In the genomic region with DNA sequence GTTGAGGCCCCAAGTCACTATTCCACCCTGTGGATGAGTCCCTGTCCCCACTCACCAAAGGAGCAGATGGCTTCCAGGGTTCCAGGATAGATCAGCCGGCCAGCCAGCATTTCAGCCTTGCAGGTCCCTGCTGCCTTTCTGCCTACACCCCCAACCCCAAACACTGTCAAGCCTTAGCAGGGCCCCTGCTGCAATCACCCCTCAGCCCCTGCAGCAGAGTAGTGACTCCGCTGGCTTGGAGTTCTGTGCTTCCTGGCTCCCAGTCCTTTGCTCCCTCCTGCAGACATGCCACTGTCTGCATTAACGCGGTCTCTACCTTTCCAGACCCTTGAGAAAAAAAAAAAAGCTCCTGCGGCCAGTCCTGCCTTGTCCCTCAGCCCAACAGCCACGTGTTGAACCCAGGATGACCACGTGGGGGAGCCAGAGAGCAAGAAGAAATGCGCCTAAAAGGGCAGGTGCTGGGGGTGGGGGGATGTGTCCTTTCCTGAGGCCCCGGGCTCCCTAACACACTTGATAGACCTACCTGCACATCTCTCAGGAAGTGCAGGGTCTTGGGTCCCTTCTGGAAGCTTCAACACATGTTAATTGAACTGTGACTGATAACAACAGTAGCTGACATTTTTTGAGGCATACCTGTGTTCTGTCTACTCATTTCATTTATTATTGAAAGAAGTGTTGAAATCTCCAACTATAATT, we compare ENCODE assay signal across 1 cellular context.
TF ChIP-seq lines count a peak whose summit lies in the region.

No MANE protein-coding gene starts in this region.

TF ChIP-seq in GM12878, 131 proteins besides CTCF, POLR2A, EP300 and RAD21 (continued from another document and continues in another):
- TF ChIP-seq, protein P1, sequence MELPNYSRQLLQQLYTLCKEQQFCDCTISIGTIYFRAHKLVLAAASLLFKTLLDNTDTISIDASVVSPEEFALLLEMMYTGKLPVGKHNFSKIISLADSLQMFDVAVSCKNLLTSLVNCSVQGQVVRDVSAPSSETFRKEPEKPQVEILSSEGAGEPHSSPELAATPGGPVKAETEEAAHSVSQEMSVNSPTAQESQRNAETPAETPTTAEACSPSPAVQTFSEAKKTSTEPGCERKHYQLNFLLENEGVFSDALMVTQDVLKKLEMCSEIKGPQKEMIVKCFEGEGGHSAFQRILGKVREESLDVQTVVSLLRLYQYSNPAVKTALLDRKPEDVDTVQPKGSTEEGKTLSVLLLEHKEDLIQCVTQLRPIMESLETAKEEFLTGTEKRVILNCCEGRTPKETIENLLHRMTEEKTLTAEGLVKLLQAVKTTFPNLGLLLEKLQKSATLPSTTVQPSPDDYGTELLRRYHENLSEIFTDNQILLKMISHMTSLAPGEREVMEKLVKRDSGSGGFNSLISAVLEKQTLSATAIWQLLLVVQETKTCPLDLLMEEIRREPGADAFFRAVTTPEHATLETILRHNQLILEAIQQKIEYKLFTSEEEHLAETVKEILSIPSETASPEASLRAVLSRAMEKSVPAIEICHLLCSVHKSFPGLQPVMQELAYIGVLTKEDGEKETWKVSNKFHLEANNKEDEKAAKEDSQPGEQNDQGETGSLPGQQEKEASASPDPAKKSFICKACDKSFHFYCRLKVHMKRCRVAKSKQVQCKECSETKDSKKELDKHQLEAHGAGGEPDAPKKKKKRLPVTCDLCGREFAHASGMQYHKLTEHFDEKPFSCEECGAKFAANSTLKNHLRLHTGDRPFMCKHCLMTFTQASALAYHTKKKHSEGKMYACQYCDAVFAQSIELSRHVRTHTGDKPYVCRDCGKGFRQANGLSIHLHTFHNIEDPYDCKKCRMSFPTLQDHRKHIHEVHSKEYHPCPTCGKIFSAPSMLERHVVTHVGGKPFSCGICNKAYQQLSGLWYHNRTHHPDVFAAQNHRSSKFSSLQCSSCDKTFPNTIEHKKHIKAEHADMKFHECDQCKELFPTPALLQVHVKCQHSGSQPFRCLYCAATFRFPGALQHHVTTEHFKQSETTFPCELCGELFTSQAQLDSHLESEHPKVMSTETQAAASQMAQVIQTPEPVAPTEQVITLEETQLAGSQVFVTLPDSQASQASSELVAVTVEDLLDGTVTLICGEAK (IDR thresholded peaks at IDR 0.05; ENCODE audit: borderline replicate concordance): no peak
- TF ChIP-seq SIX5 (IDR thresholded peaks at IDR 0.05; ENCODE audit: low read depth, low read length, severe bottlenecking): no peak
- TF ChIP-seq RB1 (IDR thresholded peaks at IDR 0.05; ENCODE audit: borderline replicate concordance): peak; percentile 59; the same call in 1 of the 2 replicates
- TF ChIP-seq NBN (IDR thresholded peaks at IDR 0.05): no peak
- TF ChIP-seq, protein P2, sequence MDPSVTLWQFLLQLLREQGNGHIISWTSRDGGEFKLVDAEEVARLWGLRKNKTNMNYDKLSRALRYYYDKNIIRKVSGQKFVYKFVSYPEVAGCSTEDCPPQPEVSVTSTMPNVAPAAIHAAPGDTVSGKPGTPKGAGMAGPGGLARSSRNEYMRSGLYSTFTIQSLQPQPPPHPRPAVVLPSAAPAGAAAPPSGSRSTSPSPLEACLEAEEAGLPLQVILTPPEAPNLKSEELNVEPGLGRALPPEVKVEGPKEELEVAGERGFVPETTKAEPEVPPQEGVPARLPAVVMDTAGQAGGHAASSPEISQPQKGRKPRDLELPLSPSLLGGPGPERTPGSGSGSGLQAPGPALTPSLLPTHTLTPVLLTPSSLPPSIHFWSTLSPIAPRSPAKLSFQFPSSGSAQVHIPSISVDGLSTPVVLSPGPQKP (IDR thresholded peaks at IDR 0.05; ENCODE audit: low read depth, low read length): no peak
- no peak; the same call in 1 of the 2 replicates for TF ChIP-seq IRF4 (IDR thresholded peaks at IDR 0.05; ENCODE audit: low read depth, low read length)
- TF ChIP-seq ZZZ3 (IDR thresholded peaks at IDR 0.05; ENCODE audit: control insufficient read depth, insufficient read length, low read depth): no peak
- TF ChIP-seq SKIL (IDR thresholded peaks at IDR 0.05; ENCODE audit: low read depth, poor library complexity, severe bottlenecking): no peak
- TF ChIP-seq POLR2AphosphoS2 (IDR thresholded peaks at IDR 0.05; ENCODE audit: low read depth, low read length): no peak
- TF ChIP-seq BCL11A (IDR thresholded peaks at IDR 0.05; ENCODE audit: low read depth, low read length): no peak
- TF ChIP-seq STAT1 (conservative IDR thresholded peaks at IDR 0.05): no peak
- TF ChIP-seq TCF12 (IDR thresholded peaks at IDR 0.05; ENCODE audit: low read depth, low read length): peak; percentile 72; the same call in 1 of the 2 replicates
- no peak for TF ChIP-seq GATAD2B (conservative IDR thresholded peaks at IDR 0.05; ENCODE audit: low read depth)
- no peak; the same call in 1 of the 2 replicates for TF ChIP-seq USF2 (IDR thresholded peaks at IDR 0.05; ENCODE audit: borderline replicate concordance, low read depth, low read length)
- no peak for TF ChIP-seq MEF2A (IDR thresholded peaks at IDR 0.05; ENCODE audit: insufficient read depth, low read depth, low read length)
- TF ChIP-seq, protein P3, sequence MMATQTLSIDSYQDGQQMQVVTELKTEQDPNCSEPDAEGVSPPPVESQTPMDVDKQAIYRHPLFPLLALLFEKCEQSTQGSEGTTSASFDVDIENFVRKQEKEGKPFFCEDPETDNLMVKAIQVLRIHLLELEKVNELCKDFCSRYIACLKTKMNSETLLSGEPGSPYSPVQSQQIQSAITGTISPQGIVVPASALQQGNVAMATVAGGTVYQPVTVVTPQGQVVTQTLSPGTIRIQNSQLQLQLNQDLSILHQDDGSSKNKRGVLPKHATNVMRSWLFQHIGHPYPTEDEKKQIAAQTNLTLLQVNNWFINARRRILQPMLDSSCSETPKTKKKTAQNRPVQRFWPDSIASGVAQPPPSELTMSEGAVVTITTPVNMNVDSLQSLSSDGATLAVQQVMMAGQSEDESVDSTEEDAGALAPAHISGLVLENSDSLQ (IDR thresholded peaks at IDR 0.05): no peak
- TF ChIP-seq NR2C2 (IDR thresholded peaks at IDR 0.05; ENCODE audit: borderline replicate concordance, control insufficient read depth, insufficient read length, low read depth): no peak
- no peak for TF ChIP-seq MYC (IDR thresholded peaks at IDR 0.05; ENCODE audit: insufficient read depth, insufficient read length, insufficient replicate concordance, low read length, severe bottlenecking)
- TF ChIP-seq CHD1 (IDR thresholded peaks at IDR 0.05; ENCODE audit: low read depth, low read length): no peak
- no peak for TF ChIP-seq EED (IDR thresholded peaks at IDR 0.05; ENCODE audit: low read depth)
- TF ChIP-seq HDGF (IDR thresholded peaks at IDR 0.05): 0 out of 2 replicates have a peak, but pooled peaks have one; percentile 12
- TF ChIP-seq ZNF687 (IDR thresholded peaks at IDR 0.05): no peak
- no peak for TF ChIP-seq ZSCAN29 (IDR thresholded peaks at IDR 0.05)
- TF ChIP-seq NFIC (IDR thresholded peaks at IDR 0.05; ENCODE audit: low read depth, low read length): no peak
- no peak for TF ChIP-seq BCL3 (IDR thresholded peaks at IDR 0.05; ENCODE audit: borderline replicate concordance, insufficient read depth, low read depth, low read length, poor library complexity, severe bottlenecking)
- TF ChIP-seq TBL1XR1 (IDR thresholded peaks at IDR 0.05; ENCODE audit: low read depth, low read length): no peak
- TF ChIP-seq, protein P4, sequence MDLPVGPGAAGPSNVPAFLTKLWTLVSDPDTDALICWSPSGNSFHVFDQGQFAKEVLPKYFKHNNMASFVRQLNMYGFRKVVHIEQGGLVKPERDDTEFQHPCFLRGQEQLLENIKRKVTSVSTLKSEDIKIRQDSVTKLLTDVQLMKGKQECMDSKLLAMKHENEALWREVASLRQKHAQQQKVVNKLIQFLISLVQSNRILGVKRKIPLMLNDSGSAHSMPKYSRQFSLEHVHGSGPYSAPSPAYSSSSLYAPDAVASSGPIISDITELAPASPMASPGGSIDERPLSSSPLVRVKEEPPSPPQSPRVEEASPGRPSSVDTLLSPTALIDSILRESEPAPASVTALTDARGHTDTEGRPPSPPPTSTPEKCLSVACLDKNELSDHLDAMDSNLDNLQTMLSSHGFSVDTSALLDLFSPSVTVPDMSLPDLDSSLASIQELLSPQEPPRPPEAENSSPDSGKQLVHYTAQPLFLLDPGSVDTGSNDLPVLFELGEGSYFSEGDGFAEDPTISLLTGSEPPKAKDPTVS (IDR thresholded peaks at IDR 0.05; ENCODE audit: low read depth, low read length): no peak
- TF ChIP-seq NR2F1 (conservative IDR thresholded peaks at IDR 0.05): no peak
- peak; percentile 47; the same call in 1 of the 2 replicates for TF ChIP-seq ZNF207 (IDR thresholded peaks at IDR 0.05; ENCODE audit: borderline replicate concordance)
- TF ChIP-seq HDAC6 (IDR thresholded peaks at IDR 0.05; ENCODE audit: unreplicated experiment): no peak
- no peak for TF ChIP-seq MEF2B (IDR thresholded peaks at IDR 0.05; ENCODE audit: partially characterized antibody, poor library complexity, severe bottlenecking)
- TF ChIP-seq RAD51 (IDR thresholded peaks at IDR 0.05): 0 out of 2 replicates have a peak, but pooled peaks have one; percentile 40
- no peak for TF ChIP-seq IKZF1 (conservative IDR thresholded peaks at IDR 0.05)
- TF ChIP-seq E4F1 (IDR thresholded peaks at IDR 0.05; ENCODE audit: borderline replicate concordance, partially characterized antibody): no peak
- no peak for TF ChIP-seq PML (IDR thresholded peaks at IDR 0.05; ENCODE audit: low read length)
- TF ChIP-seq GABPA (IDR thresholded peaks at IDR 0.05; ENCODE audit: low read depth): no peak
- no peak for TF ChIP-seq FOS (IDR thresholded peaks at IDR 0.05; ENCODE audit: borderline replicate concordance, extremely low read depth, insufficient read length)
